ENCODE assay signal across 13 cellular contexts in genomic region chr9:998301-999110, GRCh38. TPM values are rescaled to one million over a fixed set of nuclear protein-coding genes. Genes with fewer than 3 reads are reported as not detected.
DNase-seq lines count a peak whose midpoint lies in the region; TF ChIP-seq lines count a peak whose summit lies in the region.
"Not testable (repeated sequence)": the region's sequence is repeated elsewhere in the genome, so short reads cannot be mapped to it uniquely, and the experiment has no call there.
"Had no signal": no experiment of that assay in that cellular context is flagged by ENCODE, and none has a peak within 500 bp of the region (broad histone marks: within the 10 kb centered on the region; RNA-seq: fewer than 3 reads in every experiment).

No MANE protein-coding gene starts in this region.

- H3K9me2 ChIP-seq in PC-9 (ENCODE audit: insufficient read depth); hepatocyte (replicated peaks; ENCODE audit: insufficient read depth): not testable (repeated sequence)

- BruUV-seq in PC-9 (replicated peaks; lab: Mats Ljungman, UMichigan): not testable (repeated sequence)

- H4K20me1 ChIP-seq in PC-9 (ENCODE audit: insufficient read depth); hepatocyte (ENCODE audit: insufficient read depth, poor library complexity, severe bottlenecking); osteoblast (ENCODE audit: insufficient read depth, low read length): not testable (repeated sequence)

- not testable (repeated sequence) for H3K9me3 ChIP-seq in PC-9 (ENCODE audit: insufficient read depth, low read depth); adipocyte (ENCODE audit: control insufficient read depth, low read length); hepatocyte (ENCODE audit: low read depth); osteoblast (ENCODE audit: low read depth, low read length)
- H3K9me3 ChIP-seq in endodermal cell (ENCODE audit: control insufficient read depth, low read length): peaks cover 26% of the 10 kb centered on the region

- TF ChIP-seq CTCF in GM10266 (IDR thresholded peaks at IDR 0.05; ENCODE audit: control insufficient read depth, insufficient read depth, low read depth, missing control alignments) (peak; percentile 13), PC-9 (conservative IDR thresholded peaks at IDR 0.05) (peak; percentile 48; the same call in 1 of the 2 replicates), endodermal cell (conservative IDR thresholded peaks at IDR 0.05) (peak; percentile 74), hepatocyte (IDR thresholded peaks at IDR 0.05; ENCODE audit: poor library complexity) (peak; percentile 31), osteoblast (IDR thresholded peaks at IDR 0.05; ENCODE audit: extremely low read depth, low read depth, low read length) (peak; percentile 62)

- not testable (repeated sequence) for H3K79me2 ChIP-seq in PC-9 (ENCODE audit: low read depth); hepatocyte; osteoblast (ENCODE audit: insufficient read depth, low read length)

- peak; percentile 17 for DNase-seq in A172 (ENCODE audit: low spot score)
- not testable (repeated sequence) for DNase-seq in GM10266 (ENCODE audit: extremely low spot score); PC-9; adipocyte (ENCODE audit: low read depth); endodermal cell; hepatocyte (ENCODE audit: low spot score); osteoblast (ENCODE audit: insufficient read length, low spot score, missing footprints)
- peak; percentile 20 for DNase-seq in M059J (ENCODE audit: low read depth)

- H3K27ac ChIP-seq in PC-9; endodermal cell (ENCODE audit: low read depth, low read length); hepatocyte; osteoblast (ENCODE audit: low read depth, low read length): not testable (repeated sequence)

- H3F3A ChIP-seq in PC-9 (ENCODE audit: insufficient read depth, low read depth): not testable (repeated sequence)

- H3K36me3 ChIP-seq in PC-9 (ENCODE audit: low read depth); adipocyte (ENCODE audit: control insufficient read depth, insufficient read depth, low read length, severe bottlenecking); endodermal cell (ENCODE audit: control insufficient read depth, insufficient read depth, low read length); hepatocyte (replicated peaks; ENCODE audit: insufficient read depth, low read depth); osteoblast (ENCODE audit: insufficient read depth, low read length): not testable (repeated sequence)

- POLR2A ChIA-PET in PC-9 (lab: Charles Lee; ENCODE audit: unreplicated experiment): not testable (repeated sequence)

- peaks cover 27% of the 10 kb centered on the region for H3K9me3 Mint-ChIP-seq in endodermal cell

- H3K27me3 ChIP-seq in PC-9 (ENCODE audit: insufficient read depth, low read depth); adipocyte (replicated peaks; ENCODE audit: control insufficient read depth, insufficient read depth, low read length); endodermal cell (ENCODE audit: control insufficient read depth, insufficient read depth, low read length, poor library complexity, severe bottlenecking); hepatocyte; osteoblast (ENCODE audit: insufficient read depth, low read length): not testable (repeated sequence)

- 93 to 98% methylated on average over 8 to 24 of the region's 55 CpGs for WGBS in endodermal cell (ENCODE audit: insufficient coverage in 1 of 2, insufficient read length in 1 of 2), 2 experiments
- 66% methylated on average over 27 of the region's 55 CpGs for WGBS in hepatocyte (ENCODE audit: low lambda C conversion rate, missing lambda C conversion rate)

- not testable (repeated sequence) for H3K4me3 Mint-ChIP-seq in endodermal cell

- H3K4me1 ChIP-seq in PC-9 (replicated peaks; ENCODE audit: insufficient read depth); endodermal cell (ENCODE audit: control insufficient read depth, insufficient read depth, low read length); hepatocyte (ENCODE audit: insufficient read depth): not testable (repeated sequence)
- H3K4me1 ChIP-seq in adipocyte (ENCODE audit: control insufficient read depth, insufficient read depth, low read length): peaks cover 23% of the 10 kb centered on the region
- peaks cover 13% of the 10 kb centered on the region for H3K4me1 ChIP-seq in osteoblast (ENCODE audit: insufficient read depth, low read length)

- not testable (repeated sequence) for H3K4me1 Mint-ChIP-seq in endodermal cell

- H3K36me3 Mint-ChIP-seq in endodermal cell (ENCODE audit: low read depth): not testable (repeated sequence)

- CTCF ChIA-PET in PC-9 (lab: Charles Lee): interaction anchor here (0.6 kb wide), 1 partner anchor 782 kb away, joined by 11 read pairs; no protein-coding TSS in a partner anchor

- not testable (repeated sequence) for H2AFZ ChIP-seq in PC-9; hepatocyte; osteoblast (ENCODE audit: low read length)

- H3K4me2 ChIP-seq in PC-9, hepatocyte: not testable (repeated sequence)
- H3K4me2 ChIP-seq in osteoblast (ENCODE audit: insufficient read depth, low read length): peak overlapping the region; percentile 29

- intact Hi-C loops in PC-9 (cut with micrococcal nuclease; ENCODE audit: unreplicated experiment): not testable (repeated sequence)

- not testable (repeated sequence) for H3K9ac ChIP-seq in adipocyte (ENCODE audit: low read length); endodermal cell (ENCODE audit: extremely low read depth, low read length, poor library complexity, severe bottlenecking)

- H3K27me3 Mint-ChIP-seq in endodermal cell (ENCODE audit: insufficient read depth): peaks cover 29% of the 10 kb centered on the region

- not testable (repeated sequence) for H3K27ac Mint-ChIP-seq in endodermal cell

- H3K4me3 ChIP-seq in PC-9; hepatocyte; osteoblast (ENCODE audit: insufficient read depth, low read length): not testable (repeated sequence)
- peak overlapping the region; percentile 20 for H3K4me3 ChIP-seq in adipocyte (ENCODE audit: low read length)
- peak overlapping the region; percentile 63 for H3K4me3 ChIP-seq in endodermal cell (ENCODE audit: low read length)

RNA-seq across cellular contexts. Expression of gene DMRT3, which starts 22.1 kb away (rescaled TPM):
- 0.24 TPM in 2 replicates for total RNA-seq in A172 (2014; rRNA removed; shearing (Covaris generic))
- total RNA-seq in M059J (2014; rRNA removed; shearing (Covaris generic)): not detected in 2 replicates
- not detected in 2 replicates for total RNA-seq in PC-9 (2021)
- not detected for total RNA-seq in endodermal cell
- polyA plus RNA-seq in endodermal cell (2013, experiment 1 of 2): 0.28 TPM
- 0.25 TPM for polyA plus RNA-seq in endodermal cell (2013, experiment 2 of 2)
- not detected in 2 replicates for total RNA-seq in hepatocyte
- 0.28 TPM in 1 of 2 replicates, not detected in the other for polyA plus RNA-seq in hepatocyte
- total RNA-seq in osteoblast: not detected in 2 replicates
- total RNA-seq: activated CD8-positive, alpha-beta memory T cell treated with anti-CD3 and anti-CD28 coated beads for 36 hours; activated T-helper 17 cell treated with anti-CD3 and anti-CD28 coated beads, Interleukin-2, amount 50 U/mL, for 72 hours; CD8-positive, alpha-beta memory T cell; esophagus mucosa; IMR-90 had no signal
- polyA plus RNA-seq: CD8-positive, alpha-beta memory T cell; IMR-90 had no signal

RNA-seq across cellular contexts. Expression of gene DMRT2, which starts 51.7 kb away (rescaled TPM):
- not detected in 2 replicates for total RNA-seq in A172 (2014; rRNA removed; shearing (Covaris generic))
- not detected in 2 replicates for total RNA-seq in M059J (2014; rRNA removed; shearing (Covaris generic))
- not detected in 2 replicates for total RNA-seq in PC-9 (2021)
- total RNA-seq in endodermal cell: under 1 TPM in 1 of 2 donors, not detected in 1; 0.24 TPM
- polyA plus RNA-seq in endodermal cell (2013, experiment 1 of 2): 0.75 TPM
- polyA plus RNA-seq in endodermal cell (2013, experiment 2 of 2): 0.58 TPM
- total RNA-seq in hepatocyte: not detected in 2 replicates
- not detected in 2 replicates for polyA plus RNA-seq in hepatocyte
- total RNA-seq in osteoblast: not detected in 2 replicates
- total RNA-seq: activated CD8-positive, alpha-beta memory T cell treated with anti-CD3 and anti-CD28 coated beads for 36 hours; activated T-helper 17 cell treated with anti-CD3 and anti-CD28 coated beads, Interleukin-2, amount 50 U/mL, for 72 hours; CD8-positive, alpha-beta memory T cell; IMR-90 had no signal
- polyA plus RNA-seq: IMR-90 had no signal

Comparison
In these comparisons a context has a peak if more than half of its experiments do, and no peak if none do; other contexts are left out.
1. CTCF ChIP-seq: peak in every context shown above with its lines; median percentile 74 in endodermal cell; 62 in osteoblast; 48 in PC-9; 31 in hepatocyte; 13 in GM10266.